In genomic region chr17:32446949-32447348, GRCh38 we compare ENCODE assay signal across 13 cellular contexts. TPM values are rescaled to one million over a fixed set of nuclear protein-coding genes. Genes with fewer than 3 reads are reported as not detected.
A peak's percentile ranks its signal among the peaks of the same experiment; 100 is the strongest.
DNase-seq lines count a peak whose midpoint lies in the region; ATAC-seq and TF ChIP-seq lines count a peak whose summit lies in the region.
"Had no signal": no experiment of that assay in that cellular context is flagged by ENCODE, and none has a peak within 500 bp of the region (broad histone marks: within the 10 kb centered on the region; RNA-seq: fewer than 3 reads in every experiment).

No MANE protein-coding gene starts in this region.

- no peak overlapping the region for H3K4me3 ChIP-seq in KMS-11 (IDR thresholded peaks at IDR 0.05; ENCODE audit: insufficient read depth, low read depth, low read length)
- H3K4me3 ChIP-seq: lung, ovary had no signal

- peaks cover 43% of the 10 kb centered on the region for H3K36me3 Mint-ChIP-seq in activated CD4-positive, alpha-beta memory T cell treated with anti-CD3 and anti-CD28 coated beads for 36 hours
- peaks cover 54% of the 10 kb centered on the region for H3K36me3 Mint-ChIP-seq in activated CD4-positive, alpha-beta memory T cell treated with anti-CD3 and anti-CD28 coated beads, Interleukin-2, amount 10 ng/mL, durations not matched to agents 7 days and 5 days (ENCODE audit: low read depth)
- H3K36me3 Mint-ChIP-seq in activated naive CD8-positive, alpha-beta T cell treated with anti-CD3 and anti-CD28 coated beads, Interleukin-2, amount 50 U/mL, for 24 hours (ENCODE audit: low read depth): peaks cover 57% of the 10 kb centered on the region
- H3K36me3 Mint-ChIP-seq in neural crest cell (ENCODE audit: low read depth): peaks cover 2% of the 10 kb centered on the region

- no peak for ATAC-seq in activated naive CD8-positive, alpha-beta T cell treated with anti-CD3 and anti-CD28 coated beads, Interleukin-2, amount 50 U/mL, for 24 hours

- intact Hi-C loops in activated CD4-positive, alpha-beta memory T cell treated with anti-CD3 and anti-CD28 coated beads for 36 hours (cut with micrococcal nuclease): loop anchor here (5.0 kb wide), 1 partner anchor 40 kb away; the partner anchor contains the start of gene CDK5R1

- no peaks in the 10 kb centered on the region for H3K9me3 Mint-ChIP-seq in activated CD4-positive, alpha-beta memory T cell treated with anti-CD3 and anti-CD28 coated beads for 36 hours
- H3K9me3 Mint-ChIP-seq in activated CD4-positive, alpha-beta memory T cell treated with anti-CD3 and anti-CD28 coated beads, Interleukin-2, amount 10 ng/mL, durations not matched to agents 7 days and 5 days: no peaks in the 10 kb centered on the region
- H3K9me3 Mint-ChIP-seq in activated naive CD8-positive, alpha-beta T cell treated with anti-CD3 and anti-CD28 coated beads, Interleukin-2, amount 50 U/mL, for 24 hours: no peaks in the 10 kb centered on the region
- H3K9me3 Mint-ChIP-seq in neural crest cell: no peaks in the 10 kb centered on the region

- no peak overlapping the region for H3K4me3 Mint-ChIP-seq in activated CD4-positive, alpha-beta memory T cell treated with anti-CD3 and anti-CD28 coated beads for 36 hours
- H3K4me3 Mint-ChIP-seq in activated CD4-positive, alpha-beta memory T cell treated with anti-CD3 and anti-CD28 coated beads, Interleukin-2, amount 10 ng/mL, durations not matched to agents 7 days and 5 days: no peak overlapping the region
- H3K4me3 Mint-ChIP-seq in activated naive CD8-positive, alpha-beta T cell treated with anti-CD3 and anti-CD28 coated beads, Interleukin-2, amount 50 U/mL, for 24 hours: peak overlapping the region; percentile 87
- peak overlapping the region; percentile 58 for H3K4me3 Mint-ChIP-seq in neural crest cell

- peak overlapping the region; percentile 87; the same call in 1 of the 2 replicates for H3K27ac ChIP-seq in KMS-11
- H3K27ac ChIP-seq: ovary had no signal

- H3K79me2 ChIP-seq in KMS-11 (ENCODE audit: insufficient read depth, low read depth): peaks cover 75% of the 10 kb centered on the region

- peak overlapping the region; percentile 92 for H3K4me2 ChIP-seq in KMS-11

- POLR2A ChIA-PET in activated CD4-positive, alpha-beta memory T cell treated with anti-CD3 and anti-CD28 coated beads for 36 hours (lab: Charles Lee): no interaction called here
- POLR2A ChIA-PET in activated CD4-positive, alpha-beta memory T cell treated with anti-CD3 and anti-CD28 coated beads, Interleukin-2, amount 10 ng/mL, durations not matched to agents 7 days and 5 days (lab: Charles Lee): interaction anchor here (3.1 kb wide), 1 partner anchor 57 kb away, joined by 9 read pairs; no protein-coding TSS in a partner anchor

- peak overlapping the region; percentile 43 for H3K27ac Mint-ChIP-seq in activated CD4-positive, alpha-beta memory T cell treated with anti-CD3 and anti-CD28 coated beads for 36 hours
- no peak overlapping the region for H3K27ac Mint-ChIP-seq in activated CD4-positive, alpha-beta memory T cell treated with anti-CD3 and anti-CD28 coated beads, Interleukin-2, amount 10 ng/mL, durations not matched to agents 7 days and 5 days
- H3K27ac Mint-ChIP-seq in activated naive CD8-positive, alpha-beta T cell treated with anti-CD3 and anti-CD28 coated beads, Interleukin-2, amount 50 U/mL, for 24 hours: peak overlapping the region; percentile 4
- H3K27ac Mint-ChIP-seq in neural crest cell (ENCODE audit: unreplicated experiment): no peak overlapping the region

- peaks cover 24% of the 10 kb centered on the region for H4K20me1 ChIP-seq in KMS-11 (ENCODE audit: insufficient read depth)

- DNase-seq in activated CD4-positive, alpha-beta memory T cell treated with anti-CD3 and anti-CD28 coated beads for 36 hours: no peak
- no peak for DNase-seq in activated CD4-positive, alpha-beta memory T cell treated with anti-CD3 and anti-CD28 coated beads, Interleukin-2, amount 10 ng/mL, durations not matched to agents 7 days and 5 days
- DNase-seq in activated naive CD8-positive, alpha-beta T cell treated with anti-CD3 and anti-CD28 coated beads, Interleukin-2, amount 50 U/mL, for 24 hours: no peak
- DNase-seq in neural crest cell (ENCODE audit: low read depth, low spot score): no peak
- DNase-seq in dermis blood vessel endothelial cell: no peak
- DNase-seq in GOT3 (lab: John Stamatoyannopoulos, UW): no peak
- DNase-seq in DMS 273 (lab: John Stamatoyannopoulos, UW; ENCODE audit: unreplicated experiment): no peak
- DNase-seq: brain microvascular endothelial cell; effector CD4-positive, alpha-beta T cell; NCI-H1930; ovary had no signal

- H3K27me3 Mint-ChIP-seq in activated CD4-positive, alpha-beta memory T cell treated with anti-CD3 and anti-CD28 coated beads for 36 hours: no peaks in the 10 kb centered on the region
- peaks cover 8% of the 10 kb centered on the region for H3K27me3 Mint-ChIP-seq in activated CD4-positive, alpha-beta memory T cell treated with anti-CD3 and anti-CD28 coated beads, Interleukin-2, amount 10 ng/mL, durations not matched to agents 7 days and 5 days
- peaks cover 10% of the 10 kb centered on the region for H3K27me3 Mint-ChIP-seq in activated naive CD8-positive, alpha-beta T cell treated with anti-CD3 and anti-CD28 coated beads, Interleukin-2, amount 50 U/mL, for 24 hours
- peaks cover 14% of the 10 kb centered on the region for H3K27me3 Mint-ChIP-seq in neural crest cell (ENCODE audit: low read depth)

- peaks cover 33% of the 10 kb centered on the region; the same call in 1 of the 2 replicates for H3K36me3 ChIP-seq in KMS-11 (ENCODE audit: insufficient read depth)
- H3K36me3 ChIP-seq: ovary had no signal

- no peak overlapping the region for H2AFZ ChIP-seq in KMS-11 (ENCODE audit: low read depth)

- no peaks in the 10 kb centered on the region for H3K27me3 ChIP-seq in KMS-11 (ENCODE audit: insufficient read depth, low read depth)
- H3K27me3 ChIP-seq: brain microvascular endothelial cell, ovary had no signal

- H3K9ac ChIP-seq in KMS-11: no peak overlapping the region; the same call in 1 of the 2 replicates

- H3K4me1 ChIP-seq in KMS-11 (ENCODE audit: low read depth, poor library complexity, severe bottlenecking): peaks cover 51% of the 10 kb centered on the region

- TF ChIP-seq CTCF in KMS-11 (conservative IDR thresholded peaks at IDR 0.05; ENCODE audit: low read depth, low read length): no peak
- TF ChIP-seq CTCF in neural crest cell (conservative IDR thresholded peaks at IDR 0.05): no peak

- CTCF ChIA-PET in activated CD4-positive, alpha-beta memory T cell treated with anti-CD3 and anti-CD28 coated beads for 36 hours (lab: Charles Lee): interaction anchor here (0.6 to 5.1 kb wide), 4 partner anchors 15 to 161 kb away, joined by 3 to 58 read pairs (median 17); partner anchors contain the start of gene CDK5R1
- CTCF ChIA-PET in activated CD4-positive, alpha-beta memory T cell treated with anti-CD3 and anti-CD28 coated beads, Interleukin-2, amount 10 ng/mL, durations not matched to agents 7 days and 5 days (lab: Charles Lee): interaction anchor here (9.2 kb wide), 1 partner anchor 15 kb away, joined by 102 read pairs; no protein-coding TSS in a partner anchor

- peaks cover 45% of the 10 kb centered on the region for H3K4me1 Mint-ChIP-seq in activated CD4-positive, alpha-beta memory T cell treated with anti-CD3 and anti-CD28 coated beads for 36 hours (ENCODE audit: low read depth)
- H3K4me1 Mint-ChIP-seq in activated CD4-positive, alpha-beta memory T cell treated with anti-CD3 and anti-CD28 coated beads, Interleukin-2, amount 10 ng/mL, durations not matched to agents 7 days and 5 days: peaks cover 52% of the 10 kb centered on the region
- H3K4me1 Mint-ChIP-seq in activated naive CD8-positive, alpha-beta T cell treated with anti-CD3 and anti-CD28 coated beads, Interleukin-2, amount 50 U/mL, for 24 hours: peaks cover 40% of the 10 kb centered on the region
- peaks cover 27% of the 10 kb centered on the region for H3K4me1 Mint-ChIP-seq in neural crest cell

RNA-seq across cellular contexts. Expression of gene PSMD11, which starts 2.6 kb away (rescaled TPM):
- total RNA-seq in activated CD4-positive, alpha-beta memory T cell treated with anti-CD3 and anti-CD28 coated beads for 36 hours: 100 to 1,000 TPM; 161 to 162 TPM
- 100 to 1,000 TPM; 105 to 110 TPM for total RNA-seq in activated CD4-positive, alpha-beta memory T cell treated with anti-CD3 and anti-CD28 coated beads, Interleukin-2, amount 10 ng/mL, durations not matched to agents 7 days and 5 days
- total RNA-seq in neural crest cell (139 and 156 TPM in 2 replicates), dermis blood vessel endothelial cell (130 and 152 TPM in 2 replicates)

RNA-seq across cellular contexts. Expression of gene CDK5R1, which starts 39.8 kb away (rescaled TPM):
- 10 to 100 TPM; 12.4 to 13.1 TPM for total RNA-seq in activated CD4-positive, alpha-beta memory T cell treated with anti-CD3 and anti-CD28 coated beads for 36 hours
- 1 to 10 TPM; 7.4 to 7.9 TPM for total RNA-seq in activated CD4-positive, alpha-beta memory T cell treated with anti-CD3 and anti-CD28 coated beads, Interleukin-2, amount 10 ng/mL, durations not matched to agents 7 days and 5 days
- total RNA-seq in neural crest cell (33.6 and 34.1 TPM in 2 replicates), dermis blood vessel endothelial cell (1.4 and 1.9 TPM in 2 replicates)

Comparison
In these comparisons a context has a peak if more than half of its experiments do, and no peak if none do; other contexts are left out.
1. H3K27ac Mint-ChIP-seq: peak in activated CD4-positive, alpha-beta memory T cell treated with anti-CD3 and anti-CD28 coated beads for 36 hours (single experiment) and activated naive CD8-positive, alpha-beta T cell treated with anti-CD3 and anti-CD28 coated beads, Interleukin-2, amount 50 U/mL, for 24 hours (single experiment); none in activated CD4-positive, alpha-beta memory T cell treated with anti-CD3 and anti-CD28 coated beads, Interleukin-2, amount 10 ng/mL, durations not matched to agents 7 days and 5 days (single experiment) and neural crest cell (single experiment).
2. H3K4me3 Mint-ChIP-seq: peak in activated naive CD8-positive, alpha-beta T cell treated with anti-CD3 and anti-CD28 coated beads, Interleukin-2, amount 50 U/mL, for 24 hours (single experiment) and neural crest cell (single experiment); none in activated CD4-positive, alpha-beta memory T cell treated with anti-CD3 and anti-CD28 coated beads for 36 hours (single experiment) and activated CD4-positive, alpha-beta memory T cell treated with anti-CD3 and anti-CD28 coated beads, Interleukin-2, amount 10 ng/mL, durations not matched to agents 7 days and 5 days (single experiment).